ENCODE assay signal across 14 cellular contexts in genomic region chr5:74054139-74054538, GRCh38.
"Had no signal": no experiment of that assay in that cellular context is flagged by ENCODE, and none has a peak within 500 bp of the region (broad histone marks: within the 10 kb centered on the region; RNA-seq: fewer than 3 reads in every experiment).

No MANE protein-coding gene starts in this region.

- H3K27me3 ChIP-seq: esophagus squamous epithelium, right lobe of liver, tibial nerve had no signal

- H3K4me3 Mint-ChIP-seq: activated B cell treated with CpG ODN at 0.5 μM for 24 hours; activated CD4-positive, alpha-beta T cell treated with anti-CD3 and anti-CD28 coated beads, Interleukin-2, amount 10 ng/mL, durations not matched to agents 7 days and 5 days; activated naive CD4-positive, alpha-beta T cell treated with anti-CD3 and anti-CD28 coated beads, Interleukin-2, amount 10 ng/mL, durations not matched to agents 7 days and 5 days; naive B cell; stimulated activated naive B cell treated with anti-CD40 and anti-IgM and Interleukin-4, amounts not matched to agents 10 μg/mL and 1 μg/mL and 100 μg/mL, for 72 hours had no signal

- H3K27ac ChIP-seq: esophagus squamous epithelium, right lobe of liver, tibial nerve had no signal

- DNase-seq: activated B cell treated with CpG ODN at 0.5 μM for 24 hours; activated CD4-positive, alpha-beta T cell treated with anti-CD3 and anti-CD28 coated beads, Interleukin-2, amount 10 ng/mL, durations not matched to agents 7 days and 5 days; activated CD8-positive, alpha-beta memory T cell treated with anti-CD3 and anti-CD28 coated beads for 24 hours; activated naive CD4-positive, alpha-beta T cell treated with anti-CD3 and anti-CD28 coated beads, Interleukin-2, amount 10 ng/mL, durations not matched to agents 7 days and 5 days; esophagus squamous epithelium; foreskin fibroblast; head of caudate nucleus; left colon; naive B cell; right lobe of liver; stimulated activated naive B cell treated with anti-CD40 and anti-IgM and Interleukin-4, amounts not matched to agents 10 μg/mL and 1 μg/mL and 100 μg/mL, for 72 hours had no signal

- H3K9me3 Mint-ChIP-seq: activated B cell treated with CpG ODN at 0.5 μM for 24 hours; activated CD4-positive, alpha-beta T cell treated with anti-CD3 and anti-CD28 coated beads, Interleukin-2, amount 10 ng/mL, durations not matched to agents 7 days and 5 days; activated naive CD4-positive, alpha-beta T cell treated with anti-CD3 and anti-CD28 coated beads, Interleukin-2, amount 10 ng/mL, durations not matched to agents 7 days and 5 days; activated T-helper 2 cell treated with anti-CD3 and anti-CD28 coated beads, Interferon-gamma antibody, Interleukin-2, Interleukin-4, amounts not matched to agents 10 μg/mL and 5 μg/mL and 100 μg/mL, durations not matched to agents 14 hours and 24 hours and 36 hours; naive B cell; stimulated activated naive B cell treated with anti-CD40 and anti-IgM and Interleukin-4, amounts not matched to agents 10 μg/mL and 1 μg/mL and 100 μg/mL, for 72 hours had no signal

- H3K36me3 Mint-ChIP-seq: activated naive CD4-positive, alpha-beta T cell treated with anti-CD3 and anti-CD28 coated beads, Interleukin-2, amount 10 ng/mL, durations not matched to agents 7 days and 5 days; naive B cell; stimulated activated naive B cell treated with anti-CD40 and anti-IgM and Interleukin-4, amounts not matched to agents 10 μg/mL and 1 μg/mL and 100 μg/mL, for 72 hours had no signal

- ATAC-seq: left colon; right lobe of liver; stimulated activated naive B cell treated with anti-CD40 and anti-IgM and Interleukin-4, amounts not matched to agents 10 μg/mL and 1 μg/mL and 100 μg/mL, for 72 hours had no signal

- H3K9me3 ChIP-seq: esophagus squamous epithelium, right lobe of liver, tibial nerve had no signal

- H3K4me3 ChIP-seq: esophagus squamous epithelium, lung, right lobe of liver, tibial nerve had no signal

- H3K36me3 ChIP-seq: esophagus squamous epithelium, right lobe of liver, tibial nerve had no signal

- H3K27ac Mint-ChIP-seq: activated B cell treated with CpG ODN at 0.5 μM for 24 hours; activated CD4-positive, alpha-beta T cell treated with anti-CD3 and anti-CD28 coated beads, Interleukin-2, amount 10 ng/mL, durations not matched to agents 7 days and 5 days; activated naive CD4-positive, alpha-beta T cell treated with anti-CD3 and anti-CD28 coated beads, Interleukin-2, amount 10 ng/mL, durations not matched to agents 7 days and 5 days; activated T-helper 2 cell treated with anti-CD3 and anti-CD28 coated beads, Interferon-gamma antibody, Interleukin-2, Interleukin-4, amounts not matched to agents 10 μg/mL and 5 μg/mL and 100 μg/mL, durations not matched to agents 14 hours and 24 hours and 36 hours; naive B cell; stimulated activated naive B cell treated with anti-CD40 and anti-IgM and Interleukin-4, amounts not matched to agents 10 μg/mL and 1 μg/mL and 100 μg/mL, for 72 hours had no signal

- H3K4me1 ChIP-seq: esophagus squamous epithelium, right lobe of liver had no signal

- H3K4me1 Mint-ChIP-seq: activated B cell treated with CpG ODN at 0.5 μM for 24 hours; activated CD4-positive, alpha-beta T cell treated with anti-CD3 and anti-CD28 coated beads, Interleukin-2, amount 10 ng/mL, durations not matched to agents 7 days and 5 days; activated naive CD4-positive, alpha-beta T cell treated with anti-CD3 and anti-CD28 coated beads, Interleukin-2, amount 10 ng/mL, durations not matched to agents 7 days and 5 days; naive B cell; stimulated activated naive B cell treated with anti-CD40 and anti-IgM and Interleukin-4, amounts not matched to agents 10 μg/mL and 1 μg/mL and 100 μg/mL, for 72 hours had no signal
